26 cellular contexts compared by ENCODE assay signal in the genomic region with DNA sequence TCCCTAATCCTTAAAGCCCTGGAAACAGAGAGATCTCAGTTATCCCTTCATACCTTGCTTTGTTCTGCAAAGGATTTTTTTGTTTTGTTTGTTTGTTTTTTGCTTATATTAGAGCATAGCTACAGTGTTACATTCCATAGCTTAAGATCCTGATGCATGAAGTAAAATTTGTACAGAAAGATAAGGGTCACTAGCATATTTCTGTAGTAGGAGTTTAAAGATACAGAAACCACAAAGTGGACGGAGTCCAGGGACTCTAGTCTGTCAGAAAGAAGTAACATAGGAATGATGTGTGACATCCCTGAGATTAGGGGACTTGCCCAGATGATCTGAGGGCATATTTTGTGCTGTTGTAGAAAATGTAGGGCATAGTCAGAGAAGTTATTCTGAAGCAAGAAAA.
"Had no signal": no experiment of that assay in that cellular context is flagged by ENCODE, and none has a peak within 500 bp of the region (broad histone marks: within the 10 kb centered on the region; RNA-seq: fewer than 3 reads in every experiment).

No MANE protein-coding gene starts in this region.

- H3K36me3 Mint-ChIP-seq: activated CD8-positive, alpha-beta memory T cell treated with anti-CD3 and anti-CD28 coated beads, Interleukin-2, amount 10 ng/mL, durations not matched to agents 7 days and 5 days; activated naive CD4-positive, alpha-beta T cell treated with anti-CD3 and anti-CD28 coated beads, Interleukin-2, amount 50 U/mL, for 24 hours; natural killer cell; stimulated activated naive B cell treated with anti-CD40 and anti-IgM and Interleukin-4, amounts not matched to agents 10 μg/mL and 1 μg/mL and 100 μg/mL, for 72 hours had no signal

- H3K4me3 ChIP-seq: breast epithelium, dorsolateral prefrontal cortex, esophagus squamous epithelium, gastroesophageal sphincter, heart left ventricle, transverse colon, uterus had no signal

- H3K4me3 Mint-ChIP-seq: activated CD4-positive, alpha-beta memory T cell treated with anti-CD3 and anti-CD28 coated beads, Interleukin-2, amount 10 ng/mL, durations not matched to agents 7 days and 5 days; activated CD8-positive, alpha-beta memory T cell treated with anti-CD3 and anti-CD28 coated beads, Interleukin-2, amount 10 ng/mL, durations not matched to agents 7 days and 5 days; activated naive CD4-positive, alpha-beta T cell treated with anti-CD3 and anti-CD28 coated beads, Interleukin-2, amount 50 U/mL, for 24 hours; central memory CD8-positive, alpha-beta T cell; natural killer cell; stimulated activated naive B cell treated with anti-CD40 and anti-IgM and Interleukin-4, amounts not matched to agents 10 μg/mL and 1 μg/mL and 100 μg/mL, for 72 hours had no signal

- H3K27me3 Mint-ChIP-seq: activated CD4-positive, alpha-beta memory T cell treated with anti-CD3 and anti-CD28 coated beads, Interleukin-2, amount 10 ng/mL, durations not matched to agents 7 days and 5 days; activated CD4-positive, alpha-beta T cell treated with anti-CD3 and anti-CD28 coated beads, Interleukin-2, amount 10 ng/mL, durations not matched to agents 24 days and 14 days; activated CD8-positive, alpha-beta memory T cell treated with anti-CD3 and anti-CD28 coated beads, Interleukin-2, amount 10 ng/mL, durations not matched to agents 7 days and 5 days; activated naive CD4-positive, alpha-beta T cell treated with anti-CD3 and anti-CD28 coated beads, Interleukin-2, amount 50 U/mL, for 24 hours; central memory CD8-positive, alpha-beta T cell; stimulated activated naive B cell treated with anti-CD40 and anti-IgM and Interleukin-4, amounts not matched to agents 10 μg/mL and 1 μg/mL and 100 μg/mL, for 72 hours had no signal

- H3K9me3 Mint-ChIP-seq: activated CD4-positive, alpha-beta memory T cell treated with anti-CD3 and anti-CD28 coated beads, Interleukin-2, amount 10 ng/mL, durations not matched to agents 7 days and 5 days; activated CD4-positive, alpha-beta T cell treated with anti-CD3 and anti-CD28 coated beads, Interleukin-2, amount 10 ng/mL, durations not matched to agents 24 days and 14 days; activated naive CD4-positive, alpha-beta T cell treated with anti-CD3 and anti-CD28 coated beads, Interleukin-2, amount 50 U/mL, for 24 hours; activated T-helper 1 cell treated with anti-CD3 and anti-CD28 coated beads, Interleukin-12 subunit alpha, Interleukin-12 subunit beta, Interleukin-2, Interleukin-4 antibody, amounts not matched to agents 30 ng/mL and 10 ng/mL and 1 ng/mL, durations not matched to agents 14 hours and 24 hours and 36 hours; central memory CD8-positive, alpha-beta T cell; natural killer cell; stimulated activated naive B cell treated with anti-CD40 and anti-IgM and Interleukin-4, amounts not matched to agents 10 μg/mL and 1 μg/mL and 100 μg/mL, for 72 hours had no signal

- H3K27ac ChIP-seq: breast epithelium, dorsolateral prefrontal cortex, esophagus squamous epithelium, gastroesophageal sphincter, heart left ventricle, transverse colon, uterus, VCaP had no signal

- H3K4me1 ChIP-seq: breast epithelium, gastroesophageal sphincter, uterus had no signal

- DNase-seq: activated CD4-positive, alpha-beta memory T cell treated with anti-CD3 and anti-CD28 coated beads, Interleukin-2, amount 10 ng/mL, durations not matched to agents 7 days and 5 days; activated CD4-positive, alpha-beta T cell treated with anti-CD3 and anti-CD28 coated beads, Interleukin-2, amount 10 ng/mL, durations not matched to agents 24 days and 14 days; activated CD8-positive, alpha-beta memory T cell treated with anti-CD3 and anti-CD28 coated beads, Interleukin-2, amount 10 ng/mL, durations not matched to agents 7 days and 5 days; activated gamma-delta T cell; dorsolateral prefrontal cortex; esophagus squamous epithelium; heart left ventricle; left ventricle myocardium superior; mammary epithelial cell; midbrain; natural killer cell; stimulated activated CD4-positive, alpha-beta T cell treated with anti-CD3 and anti-CD28 coated beads, Interleukin-2, amount 100 ng/mL, for 48 hours; stimulated activated CD8-positive, alpha-beta memory T cell treated with anti-CD3 and anti-CD28 coated beads, Interleukin-4, amount 100 ng/mL, for 48 hours; stimulated activated naive B cell treated with anti-CD40 and anti-IgM and Interleukin-4, amounts not matched to agents 10 μg/mL and 1 μg/mL and 100 μg/mL, for 72 hours; T1000; transverse colon; uterus had no signal

- H3K36me3 ChIP-seq: breast epithelium, esophagus squamous epithelium, gastroesophageal sphincter, heart left ventricle, transverse colon, uterus had no signal

- H3K27me3 ChIP-seq: esophagus squamous epithelium, gastroesophageal sphincter, heart left ventricle, transverse colon, uterus had no signal

- H3K27ac Mint-ChIP-seq: activated CD4-positive, alpha-beta memory T cell treated with anti-CD3 and anti-CD28 coated beads, Interleukin-2, amount 10 ng/mL, durations not matched to agents 7 days and 5 days; activated CD4-positive, alpha-beta T cell treated with anti-CD3 and anti-CD28 coated beads, Interleukin-2, amount 10 ng/mL, durations not matched to agents 24 days and 14 days; activated CD8-positive, alpha-beta memory T cell treated with anti-CD3 and anti-CD28 coated beads, Interleukin-2, amount 10 ng/mL, durations not matched to agents 7 days and 5 days; activated T-helper 1 cell treated with anti-CD3 and anti-CD28 coated beads, Interleukin-12 subunit alpha, Interleukin-12 subunit beta, Interleukin-2, Interleukin-4 antibody, amounts not matched to agents 30 ng/mL and 10 ng/mL and 1 ng/mL, durations not matched to agents 14 hours and 24 hours and 36 hours; stimulated activated naive B cell treated with anti-CD40 and anti-IgM and Interleukin-4, amounts not matched to agents 10 μg/mL and 1 μg/mL and 100 μg/mL, for 72 hours had no signal

- H3K9me3 ChIP-seq: breast epithelium, esophagus squamous epithelium, gastroesophageal sphincter, heart left ventricle, transverse colon, uterus had no signal

- ATAC-seq: activated CD4-positive, CD25-positive, alpha-beta regulatory T cell treated with anti-CD3 and anti-CD28 coated beads, Interleukin-2, amount 50 U/mL, for 24 hours; activated CD8-positive, alpha-beta memory T cell treated with anti-CD3 and anti-CD28 coated beads, Interleukin-2, amount 10 ng/mL, durations not matched to agents 7 days and 5 days; gastroesophageal sphincter; heart left ventricle; left ventricle myocardium superior; natural killer cell; stimulated activated naive B cell treated with anti-CD40 and anti-IgM and Interleukin-4, amounts not matched to agents 10 μg/mL and 1 μg/mL and 100 μg/mL, for 72 hours had no signal

- FAIRE-seq: colon, islet of Langerhans had no signal
